In genomic region chr22:25909988-25910387, GRCh38 we compare ENCODE assay signal across 34 cellular contexts.
"Had no signal": no experiment of that assay in that cellular context is flagged by ENCODE, and none has a peak within 500 bp of the region (broad histone marks: within the 10 kb centered on the region; RNA-seq: fewer than 3 reads in every experiment).

No MANE protein-coding gene starts in this region.

- H3K4me3 ChIP-seq: adrenal gland, body of pancreas, breast epithelium had no signal

- H3K4me3 Mint-ChIP-seq: activated B cell treated with CpG ODN at 0.5 μM for 24 hours; activated CD4-positive, alpha-beta memory T cell treated with anti-CD3 and anti-CD28 coated beads, Interleukin-2, amount 10 ng/mL, durations not matched to agents 7 days and 5 days; activated CD4-positive, alpha-beta T cell treated with anti-CD3 and anti-CD28 coated beads, Interleukin-2, amount 10 ng/mL, durations not matched to agents 24 days and 14 days; activated CD8-positive, alpha-beta memory T cell treated with anti-CD3 and anti-CD28 coated beads, Interleukin-2, amount 10 ng/mL, durations not matched to agents 7 days and 5 days; activated CD8-positive, alpha-beta T cell treated with anti-CD3 and anti-CD28 coated beads, Interleukin-2, amount 10 ng/mL, durations not matched to agents 7 days and 5 days; activated naive CD4-positive, alpha-beta T cell treated with anti-CD3 and anti-CD28 coated beads for 36 hours; activated naive CD8-positive, alpha-beta T cell treated with anti-CD3 and anti-CD28 coated beads for 36 hours; activated T-cell treated with anti-CD3 and anti-CD28 coated beads, Interleukin-2, amount 50 U/mL, for 24 hours; T-helper 1 cell treated with Interleukin-12 subunit alpha and Interleukin-12 subunit beta and Interleukin-4 antibody, amounts not matched to agents 30 μg/mL and 1 μg/mL, for 36 hours; T-helper 2 cell treated with Interferon-gamma antibody and Interleukin-4, amounts not matched to agents 5 μg/mL and 100 μg/mL, for 36 hours had no signal

- H3K9me3 ChIP-seq: adrenal gland, body of pancreas, breast epithelium had no signal

- DNase-seq: activated B cell treated with CpG ODN at 0.5 μM for 24 hours; activated CD4-positive, alpha-beta memory T cell treated with anti-CD3 and anti-CD28 coated beads, Interleukin-2, amount 10 ng/mL, durations not matched to agents 7 days and 5 days; activated CD4-positive, alpha-beta T cell treated with anti-CD3 and anti-CD28 coated beads for 4 hours; activated CD4-positive, alpha-beta T cell treated with anti-CD3 and anti-CD28 coated beads, Interleukin-2, amount 10 ng/mL, durations not matched to agents 24 days and 14 days; activated CD4-positive, alpha-beta T cell treated with anti-CD3 and anti-CD28 coated beads, Interleukin-2, amount 50 U/mL, for 1 hour; activated CD4-positive, alpha-beta T cell treated with anti-CD3 and anti-CD28 coated beads, Interleukin-2, amount 50 U/mL, for 4 hours; activated CD4-positive, CD25-positive, alpha-beta regulatory T cell treated with anti-CD3 and anti-CD28 coated beads, Interleukin-2, amount 50 U/mL, for 72 hours; activated CD8-positive, alpha-beta memory T cell treated with anti-CD3 and anti-CD28 coated beads for 24 hours; activated CD8-positive, alpha-beta memory T cell treated with anti-CD3 and anti-CD28 coated beads, Interleukin-2, amount 10 ng/mL, durations not matched to agents 7 days and 5 days; activated CD8-positive, alpha-beta memory T cell treated with anti-CD3 and anti-CD28 coated beads, Interleukin-2, amount 50 U/mL, for 48 hours; activated CD8-positive, alpha-beta T cell treated with anti-CD3 and anti-CD28 coated beads, Interleukin-2, amount 10 ng/mL, durations not matched to agents 7 days and 5 days; activated effector memory CD4-positive, alpha-beta T cell treated with Interleukin-2 at 50 U/mL for 16 hours; activated gamma-delta T cell treated with Interleukin-2 at 50 U/mL for 16 hours; activated naive CD4-positive, alpha-beta T cell; activated naive CD4-positive, alpha-beta T cell treated with anti-CD3 and anti-CD28 coated beads for 36 hours; activated naive CD4-positive, alpha-beta T cell treated with anti-CD3 and anti-CD28 coated beads, Interleukin-2, amount 50 U/mL, for 16 hours; activated naive CD8-positive, alpha-beta T cell treated with anti-CD3 and anti-CD28 coated beads for 36 hours; activated T-cell treated with anti-CD3 and anti-CD28 coated beads, Interleukin-2, amount 50 U/mL, for 24 hours; activated T-cell treated with anti-CD3 and anti-CD28 coated beads, Interleukin-2, amount 50 U/mL, for 48 hours; adrenal gland; amniotic stem cell; aorta; body of pancreas; brain microvascular endothelial cell; central memory CD4-positive, alpha-beta T cell; T-helper 1 cell; T-helper 2 cell; T-helper 9 cell had no signal

- H3K27ac ChIP-seq: adrenal gland, body of pancreas, brain microvascular endothelial cell, breast epithelium, VCaP had no signal

- H3K4me1 ChIP-seq: adrenal gland, body of pancreas, breast epithelium had no signal

- H3K36me3 Mint-ChIP-seq: activated CD8-positive, alpha-beta memory T cell treated with anti-CD3 and anti-CD28 coated beads, Interleukin-2, amount 10 ng/mL, durations not matched to agents 7 days and 5 days; activated naive CD4-positive, alpha-beta T cell treated with anti-CD3 and anti-CD28 coated beads, Interleukin-2, amount 50 U/mL, for 72 hours; activated naive CD8-positive, alpha-beta T cell treated with anti-CD3 and anti-CD28 coated beads for 36 hours had no signal

- H3K36me3 ChIP-seq: adrenal gland, brain microvascular endothelial cell, breast epithelium had no signal

- H3K27ac Mint-ChIP-seq: activated B cell treated with CpG ODN at 0.5 μM for 24 hours; activated CD4-positive, alpha-beta memory T cell treated with anti-CD3 and anti-CD28 coated beads, Interleukin-2, amount 10 ng/mL, durations not matched to agents 7 days and 5 days; activated CD4-positive, alpha-beta T cell treated with anti-CD3 and anti-CD28 coated beads, Interleukin-2, amount 10 ng/mL, durations not matched to agents 24 days and 14 days; activated CD8-positive, alpha-beta memory T cell treated with anti-CD3 and anti-CD28 coated beads, Interleukin-2, amount 10 ng/mL, durations not matched to agents 7 days and 5 days; activated CD8-positive, alpha-beta T cell treated with anti-CD3 and anti-CD28 coated beads, Interleukin-2, amount 10 ng/mL, durations not matched to agents 7 days and 5 days; activated naive CD4-positive, alpha-beta T cell treated with anti-CD3 and anti-CD28 coated beads for 36 hours; activated naive CD4-positive, alpha-beta T cell treated with anti-CD3 and anti-CD28 coated beads, Interleukin-2, amount 50 U/mL, for 72 hours; activated naive CD8-positive, alpha-beta T cell treated with anti-CD3 and anti-CD28 coated beads for 36 hours; activated T-cell treated with anti-CD3 and anti-CD28 coated beads, Interleukin-2, amount 50 U/mL, for 24 hours; activated T-helper 2 cell treated with anti-CD3 and anti-CD28 coated beads, Interferon-gamma antibody, Interleukin-2, Interleukin-4, amounts not matched to agents 10 μg/mL and 5 μg/mL and 100 μg/mL, durations not matched to agents 14 hours and 24 hours and 36 hours; T-helper 1 cell treated with Interleukin-12 subunit alpha and Interleukin-12 subunit beta and Interleukin-4 antibody, amounts not matched to agents 30 μg/mL and 1 μg/mL, for 36 hours; T-helper 2 cell treated with Interferon-gamma antibody and Interleukin-4, amounts not matched to agents 5 μg/mL and 100 μg/mL, for 36 hours had no signal

- H3K4me1 Mint-ChIP-seq: activated B cell treated with CpG ODN at 0.5 μM for 24 hours; activated CD4-positive, alpha-beta memory T cell treated with anti-CD3 and anti-CD28 coated beads, Interleukin-2, amount 10 ng/mL, durations not matched to agents 7 days and 5 days; activated CD4-positive, alpha-beta T cell treated with anti-CD3 and anti-CD28 coated beads, Interleukin-2, amount 10 ng/mL, durations not matched to agents 24 days and 14 days; activated CD8-positive, alpha-beta memory T cell treated with anti-CD3 and anti-CD28 coated beads, Interleukin-2, amount 10 ng/mL, durations not matched to agents 7 days and 5 days; activated naive CD8-positive, alpha-beta T cell treated with anti-CD3 and anti-CD28 coated beads for 36 hours had no signal

- H3K9me3 Mint-ChIP-seq: activated CD4-positive, alpha-beta memory T cell treated with anti-CD3 and anti-CD28 coated beads, Interleukin-2, amount 10 ng/mL, durations not matched to agents 7 days and 5 days; activated CD4-positive, alpha-beta T cell treated with anti-CD3 and anti-CD28 coated beads, Interleukin-2, amount 10 ng/mL, durations not matched to agents 24 days and 14 days; T-helper 1 cell treated with Interleukin-12 subunit alpha and Interleukin-12 subunit beta and Interleukin-4 antibody, amounts not matched to agents 30 μg/mL and 1 μg/mL, for 36 hours; T-helper 2 cell treated with Interferon-gamma antibody and Interleukin-4, amounts not matched to agents 5 μg/mL and 100 μg/mL, for 36 hours had no signal

- H3K27me3 ChIP-seq: adrenal gland, brain microvascular endothelial cell had no signal
